Comparison of ENCODE assay signal across 8 cellular contexts in genomic region chr17:47941246-47941997, GRCh38. TPM values are rescaled to one million over a fixed set of nuclear protein-coding genes. Genes with fewer than 3 reads are reported as not detected.
DNase-seq lines count a peak whose midpoint lies in the region; ATAC-seq and TF ChIP-seq lines count a peak whose summit lies in the region.

TSS of gene PNPO (plus strand) at chr17:47941571. CDS start at chr17:47941676, 105 bp downstream.

- POLR2A ChIA-PET in Panc1 (lab: Charles Lee) = interaction anchor here (0.6 to 0.9 kb wide), 2 partner anchors 9 to 107 kb away, joined by 3 to 4 read pairs; no protein-coding TSS in a partner anchor

- ATAC-seq in GM21723 (IDR thresholded peaks at IDR 0.05; ENCODE audit: unreplicated experiment) = peak; percentile 89
- ATAC-seq in Panc1 = peak; percentile 99

- WGBS in esophagus muscularis mucosa = under 1% methylated on average over 29 of the region's 46 CpGs

- H3K4me3 ChIP-seq in Panc1 (ENCODE audit: low read depth in 2 of 2, low read length in 2 of 2) = peak within 1 kb of the TSS; percentile 69 to 91
- H3K4me3 ChIP-seq in esophagus muscularis mucosa = peak within 1 kb of the TSS; percentile 77 to 97 (median 90)
- peak within 1 kb of the TSS; percentile 94 to 96 for H3K4me3 ChIP-seq in muscle layer of duodenum (ENCODE audit: low read depth in 1 of 2, low read length in 2 of 2)

- H3K9me3 ChIP-seq in Panc1 (ENCODE audit: control insufficient read depth, insufficient read depth, low read depth, low read length) = no peaks in the 10 kb centered on the region
- no peaks in the 10 kb centered on the region for H3K9me3 ChIP-seq in esophagus muscularis mucosa
- no peaks in the 10 kb centered on the region for H3K9me3 ChIP-seq in muscle layer of duodenum (ENCODE audit: control insufficient read depth in 1 of 2, low read length in 2 of 2)

- H3K27me3 ChIP-seq in Panc1 (ENCODE audit: control insufficient read depth, insufficient read depth, low read length) (no peaks in the 10 kb centered on the region), esophagus muscularis mucosa (no peaks in the 10 kb centered on the region), muscle layer of duodenum (ENCODE audit: low read depth, low read length) (no peaks in the 10 kb centered on the region)

- DNase-seq in DMS79 (lab: John Stamatoyannopoulos, UW) (peak; percentile 98), KG1 (lab: John Stamatoyannopoulos, UW) (peak; percentile 82), Panc1 (ENCODE audit: low read depth, low spot score) (peak; percentile 92), esophagus muscularis mucosa (ENCODE audit: extremely low spot score) (peak; percentile 99)
- DNase-seq in activated T-cell treated with anti-CD3 and anti-CD28 coated beads, Interleukin-2, amount 50 U/mL, for 48 hours = peak; percentile 95
- peak; percentile 93 to 97 for DNase-seq in stimulated activated CD8-positive, alpha-beta memory T cell treated with anti-CD3 and anti-CD28 coated beads, Interleukin-7, amount 100 ng/mL, for 4 hours (ENCODE audit: low read depth in 2 of 2)

- intact Hi-C loops in Panc1 (cut with micrococcal nuclease; ENCODE audit: unreplicated experiment) = no loop called here
- intact Hi-C loops in esophagus muscularis mucosa (cut with DNase I) = loop anchor here (5.0 to 10.0 kb wide), 2 partner anchors 49 to 97 kb away; partner anchors contain the start of gene SCRN2

- no peak for TF ChIP-seq POLR2A in esophagus muscularis mucosa (IDR thresholded peaks at IDR 0.05; ENCODE audit: low read depth)

- TSS peak; percentile 74 for BruUV-seq in Panc1 (replicated peaks; lab: Mats Ljungman, UMichigan)

- H3K36me3 ChIP-seq in Panc1 (ENCODE audit: control insufficient read depth, insufficient read depth, low read length) = no peaks in the 10 kb centered on the region; the same call in 1 of the 2 replicates
- H3K36me3 ChIP-seq in esophagus muscularis mucosa = peaks cover 0 to 34% (median 24%) of the 10 kb centered on the region in 4 donors
- H3K36me3 ChIP-seq in muscle layer of duodenum (ENCODE audit: control insufficient read depth in 1 of 2, insufficient read depth in 2 of 2, low read length in 2 of 2) = peaks cover 12 to 28% of the 10 kb centered on the region in 2 donors

- no peak for TF ChIP-seq EP300 in esophagus muscularis mucosa (IDR thresholded peaks at IDR 0.05)

- H3K4me1 ChIP-seq in Panc1 (ENCODE audit: control insufficient read depth, insufficient read depth, low read length) = peaks cover 7% of the 10 kb centered on the region; the same call in 1 of the 2 replicates
- peaks cover 19 to 47% (median 33%) of the 10 kb centered on the region in 4 donors for H3K4me1 ChIP-seq in esophagus muscularis mucosa
- peaks cover 6 to 11% of the 10 kb centered on the region in 2 donors for H3K4me1 ChIP-seq in muscle layer of duodenum (ENCODE audit: control insufficient read depth in 1 of 2, insufficient read depth in 2 of 2, low read length in 2 of 2)

- in situ Hi-C loops in Panc1 (cut with HindIII; ENCODE audit: low pct_unique_long_range_greater_than_20kb, low sequenced_read_pairs) = no loop called here

- peak within 1 kb of the TSS; percentile 48 for H3K27ac ChIP-seq in Panc1 (ENCODE audit: low read length)
- H3K27ac ChIP-seq in esophagus muscularis mucosa (replicated peaks in 1 of 4) = peak within 1 kb of the TSS; percentile 81 to 88 (median 87)
- H3K27ac ChIP-seq in muscle layer of duodenum (ENCODE audit: low read length) = peak within 1 kb of the TSS; percentile 77

- CTCF ChIA-PET in Panc1 (lab: Charles Lee) = interaction anchor here (0.5 to 1.7 kb wide), 6 partner anchors 10 to 70 kb away, joined by 3 to 5 read pairs (median 3); partner anchors contain the start of gene CDK5RAP3

- TF ChIP-seq CTCF in Panc1 (IDR thresholded peaks at IDR 0.05) = no peak
- peak in 1 of 3 experiments; percentile 2 for TF ChIP-seq CTCF in esophagus muscularis mucosa (IDR thresholded peaks at IDR 0.05)

RNA-seq across cellular contexts. Expression of gene PNPO, which starts in this region (rescaled TPM):
- total RNA-seq in Panc1 (2021; ENCODE audit: unreplicated experiment) (20.1 TPM), esophagus muscularis mucosa (10 to 100 TPM; 21.2 to 32.8 (median 27.6) TPM)
- 19.3 TPM for polyA plus RNA-seq in Panc1 (2012; ENCODE audit: insufficient read length)

Comparison
In these comparisons a context has a peak if more than half of its experiments do, and no peak if none do; other contexts are left out.
1. Peak in every context shown above with its lines: DNase-seq, ATAC-seq, H3K4me3 ChIP-seq and H3K27ac ChIP-seq.